21 cellular contexts compared by ENCODE assay signal in the genomic region with DNA sequence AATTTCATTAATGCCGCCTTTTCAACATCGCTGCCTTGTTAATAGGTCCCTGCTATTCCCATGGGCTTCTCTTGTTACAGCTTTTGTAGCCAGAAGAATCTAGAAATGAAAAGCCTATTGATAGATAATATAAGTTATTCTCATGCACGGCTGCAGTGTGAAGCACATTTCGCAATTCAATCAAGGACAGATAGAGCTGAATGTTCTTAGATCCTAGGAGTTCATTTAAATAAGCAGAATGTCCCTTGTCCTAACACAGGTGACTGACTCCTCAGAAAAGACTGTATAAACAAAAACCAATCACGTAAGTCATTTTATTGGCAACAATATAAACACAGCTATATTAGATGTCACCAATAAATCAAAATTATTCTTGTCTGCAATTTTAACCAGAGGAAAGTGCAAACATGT. TPM values are rescaled to one million over a fixed set of nuclear protein-coding genes. Genes with fewer than 3 reads are reported as not detected.
A peak's percentile ranks its signal among the peaks of the same experiment; 100 is the strongest.
DNase-seq lines count a peak whose midpoint lies in the region; ATAC-seq and TF ChIP-seq lines count a peak whose summit lies in the region.
"Had no signal": no experiment of that assay in that cellular context is flagged by ENCODE, and none has a peak within 500 bp of the region (broad histone marks: within the 10 kb centered on the region; RNA-seq: fewer than 3 reads in every experiment).

No MANE protein-coding gene starts in this region.

- WGBS in right lobe of liver (ENCODE audit: insufficient coverage, low coverage, low lambda C conversion rate, missing lambda C conversion rate) = 62% methylated on average over 5 of the region's 5 CpGs

- H4K20me1 ChIP-seq in PC-3 (ENCODE audit: low read length) = no peaks in the 10 kb centered on the region

- H3K4me3 ChIP-seq in PC-3 (ENCODE audit: low read length) (no peak overlapping the region), right lobe of liver (no peak overlapping the region)
- H3K4me3 ChIP-seq: left ventricle myocardium inferior, smooth muscle cell, transverse colon had no signal

- TF ChIP-seq CTCF in PC-3 (conservative IDR thresholded peaks at IDR 0.05; ENCODE audit: low read depth, low read length) (no peak), right lobe of liver (IDR thresholded peaks at IDR 0.05) (no peak)

- no TSS peak for BruUV-seq in PC-3 (replicated peaks; lab: Mats Ljungman, UMichigan)

- intact Hi-C loops in PC-3 (cut with micrococcal nuclease) = no loop called here
- intact Hi-C loops in right lobe of liver (cut with DNase I) = no loop called here

- H3K79me2 ChIP-seq in PC-3 (ENCODE audit: low read length) = peaks cover 54% of the 10 kb centered on the region

- POLR2A ChIA-PET in PC-3 (lab: Charles Lee; ENCODE audit: unreplicated experiment) = no interaction called here

- no peak for TF ChIP-seq RAD21 in Ishikawa (IDR thresholded peaks at IDR 0.05; ENCODE audit: low read depth)

- ATAC-seq in PC-3 (no peak; the same call in 1 of the 2 replicates), right lobe of liver (peak in 3 of 4 donors; percentile 29 to 53 (median 47)), HG03378 (IDR thresholded peaks at IDR 0.05; ENCODE audit: unreplicated experiment) (no peak), GM19463 (IDR thresholded peaks at IDR 0.05; ENCODE audit: unreplicated experiment) (no peak), HG03159 (IDR thresholded peaks at IDR 0.05; ENCODE audit: unreplicated experiment) (no peak)
- ATAC-seq: activated T-helper 17 cell treated with anti-CD3 and anti-CD28 coated beads, Interleukin-2, amount 50 U/mL, for 72 hours; T-cell had no signal

- H3K27me3 ChIP-seq in PC-3 (ENCODE audit: low read length) (no peaks in the 10 kb centered on the region), right lobe of liver (no peaks in the 10 kb centered on the region)
- H3K27me3 ChIP-seq: brain microvascular endothelial cell, transverse colon had no signal

- DNase-seq in DMS79 (lab: John Stamatoyannopoulos, UW) = peak; percentile 37
- no peak for DNase-seq in PC-3
- no peak for DNase-seq in right lobe of liver
- DNase-seq: activated CD4-positive, alpha-beta T cell treated with anti-CD3 and anti-CD28 coated beads, Interleukin-2, amount 50 U/mL, for 1 hour; AML-193; brain microvascular endothelial cell; head of caudate nucleus; left ventricle myocardium inferior; NCI-H2029; NCI-H510A treated with DMSO at 0.1 percent for 48 hours; OCI-M1; Right ventricle myocardium superior; stimulated activated CD4-positive, alpha-beta T cell treated with anti-CD3 and anti-CD28 coated beads, Interleukin-2, amount 100 ng/mL, for 48 hours; T-cell; transverse colon had no signal

- H2AFZ ChIP-seq in PC-3 (ENCODE audit: low read length) = no peak overlapping the region

- H3K27ac ChIP-seq in PC-3 (ENCODE audit: low read length) = peak overlapping the region; percentile 36
- no peak overlapping the region for H3K27ac ChIP-seq in right lobe of liver
- H3K27ac ChIP-seq: brain microvascular endothelial cell, left ventricle myocardium inferior, transverse colon had no signal

- no peak overlapping the region for H3K9ac ChIP-seq in PC-3 (ENCODE audit: low read length)

- no peak for TF ChIP-seq POLR2A in right lobe of liver (IDR thresholded peaks at IDR 0.05)

- no peaks in the 10 kb centered on the region for H3K9me2 ChIP-seq in PC-3 (replicated peaks; ENCODE audit: low read length)

- no peak for TF ChIP-seq EP300 in Ishikawa (IDR thresholded peaks at IDR 0.05; ENCODE audit: borderline replicate concordance)

- H3K36me3 ChIP-seq in PC-3 (ENCODE audit: low read depth, low read length) = no peaks in the 10 kb centered on the region
- no peaks in the 10 kb centered on the region for H3K36me3 ChIP-seq in right lobe of liver
- H3K36me3 ChIP-seq: brain microvascular endothelial cell, left ventricle myocardium inferior, transverse colon had no signal

- H3K4me1 ChIP-seq in PC-3 (ENCODE audit: insufficient read depth, low read length) (peaks cover 55% of the 10 kb centered on the region), right lobe of liver (peaks cover 0 to 5% (median 0%) of the 10 kb centered on the region in 4 donors)

- CTCF ChIA-PET in PC-3 (lab: Charles Lee) = no interaction called here

- no peaks in the 10 kb centered on the region for H3K9me3 ChIP-seq in PC-3 (ENCODE audit: low read length)
- no peaks in the 10 kb centered on the region for H3K9me3 ChIP-seq in right lobe of liver
- H3K9me3 ChIP-seq: left ventricle myocardium inferior, transverse colon had no signal

- peak overlapping the region; percentile 35 for H3K4me2 ChIP-seq in PC-3 (ENCODE audit: low read length)
- H3K4me2 ChIP-seq: smooth muscle cell had no signal

- peaks cover 10% of the 10 kb centered on the region for H3F3A ChIP-seq in PC-3 (ENCODE audit: low read length, unreplicated experiment)

TF ChIP-seq in Ishikawa, 13 proteins besides CTCF, POLR2A, EP300 and RAD21:
- TF ChIP-seq, protein P1, sequence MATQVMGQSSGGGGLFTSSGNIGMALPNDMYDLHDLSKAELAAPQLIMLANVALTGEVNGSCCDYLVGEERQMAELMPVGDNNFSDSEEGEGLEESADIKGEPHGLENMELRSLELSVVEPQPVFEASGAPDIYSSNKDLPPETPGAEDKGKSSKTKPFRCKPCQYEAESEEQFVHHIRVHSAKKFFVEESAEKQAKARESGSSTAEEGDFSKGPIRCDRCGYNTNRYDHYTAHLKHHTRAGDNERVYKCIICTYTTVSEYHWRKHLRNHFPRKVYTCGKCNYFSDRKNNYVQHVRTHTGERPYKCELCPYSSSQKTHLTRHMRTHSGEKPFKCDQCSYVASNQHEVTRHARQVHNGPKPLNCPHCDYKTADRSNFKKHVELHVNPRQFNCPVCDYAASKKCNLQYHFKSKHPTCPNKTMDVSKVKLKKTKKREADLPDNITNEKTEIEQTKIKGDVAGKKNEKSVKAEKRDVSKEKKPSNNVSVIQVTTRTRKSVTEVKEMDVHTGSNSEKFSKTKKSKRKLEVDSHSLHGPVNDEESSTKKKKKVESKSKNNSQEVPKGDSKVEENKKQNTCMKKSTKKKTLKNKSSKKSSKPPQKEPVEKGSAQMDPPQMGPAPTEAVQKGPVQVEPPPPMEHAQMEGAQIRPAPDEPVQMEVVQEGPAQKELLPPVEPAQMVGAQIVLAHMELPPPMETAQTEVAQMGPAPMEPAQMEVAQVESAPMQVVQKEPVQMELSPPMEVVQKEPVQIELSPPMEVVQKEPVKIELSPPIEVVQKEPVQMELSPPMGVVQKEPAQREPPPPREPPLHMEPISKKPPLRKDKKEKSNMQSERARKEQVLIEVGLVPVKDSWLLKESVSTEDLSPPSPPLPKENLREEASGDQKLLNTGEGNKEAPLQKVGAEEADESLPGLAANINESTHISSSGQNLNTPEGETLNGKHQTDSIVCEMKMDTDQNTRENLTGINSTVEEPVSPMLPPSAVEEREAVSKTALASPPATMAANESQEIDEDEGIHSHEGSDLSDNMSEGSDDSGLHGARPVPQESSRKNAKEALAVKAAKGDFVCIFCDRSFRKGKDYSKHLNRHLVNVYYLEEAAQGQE (IDR thresholded peaks at IDR 0.05; ENCODE audit: low read depth) = no peak
- TF ChIP-seq CEBPB (IDR thresholded peaks at IDR 0.05) = peak; percentile 80
- TF ChIP-seq, protein P2, sequence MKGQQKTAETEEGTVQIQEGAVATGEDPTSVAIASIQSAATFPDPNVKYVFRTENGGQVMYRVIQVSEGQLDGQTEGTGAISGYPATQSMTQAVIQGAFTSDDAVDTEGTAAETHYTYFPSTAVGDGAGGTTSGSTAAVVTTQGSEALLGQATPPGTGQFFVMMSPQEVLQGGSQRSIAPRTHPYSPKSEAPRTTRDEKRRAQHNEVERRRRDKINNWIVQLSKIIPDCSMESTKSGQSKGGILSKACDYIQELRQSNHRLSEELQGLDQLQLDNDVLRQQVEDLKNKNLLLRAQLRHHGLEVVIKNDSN (IDR thresholded peaks at IDR 0.05) = no peak
- no peak for TF ChIP-seq ZBTB7A (IDR thresholded peaks at IDR 0.05; ENCODE audit: low read depth)
- TF ChIP-seq TEAD4 (IDR thresholded peaks at IDR 0.05) = no peak

RNA-seq across cellular contexts. Expression of a gene that starts 9.4 kb away (rescaled TPM):
- 9.0 and 17.0 TPM in 2 replicates for total RNA-seq in PC-3 (2014; rRNA removed)
- 10 to 100 TPM in 5 of 6 experiments, 1 to 10 TPM in 1; 9.6 to 17.7 (median 11.2) TPM for total RNA-seq in right lobe of liver

Comparison
In these comparisons a context has a peak if more than half of its experiments do, and no peak if none do; other contexts are left out.
1. ATAC-seq: peak in right lobe of liver (3 of 4); none in PC-3 (single experiment), HG03378 (single experiment), GM19463 (single experiment) and HG03159 (single experiment).